1 cellular context compared by ENCODE assay signal in the genomic region with DNA sequence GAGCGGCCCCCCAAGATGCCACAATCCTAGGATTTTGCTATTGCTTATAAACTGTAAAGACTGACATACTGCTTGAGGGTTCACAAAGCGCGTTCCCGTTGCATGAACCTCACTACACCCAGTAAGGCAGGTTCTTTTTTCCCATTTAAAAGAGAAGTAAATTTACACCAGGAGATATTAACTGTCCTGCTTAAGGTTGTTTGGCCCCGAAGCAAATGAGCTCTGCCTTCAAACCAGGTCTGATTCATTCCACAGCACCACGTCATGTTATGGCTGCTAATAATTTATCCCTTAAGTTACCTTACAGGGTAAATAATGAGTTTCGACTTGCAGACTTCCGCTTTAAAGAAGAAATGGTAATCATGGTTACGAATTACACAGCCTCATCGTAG.
TF ChIP-seq lines count a peak whose summit lies in the region.

No MANE protein-coding gene starts in this region.

TF ChIP-seq in WTC11, 78 proteins besides CTCF, POLR2A, EP300 and RAD21 (continued from another document):
- TF ChIP-seq, protein P1, sequence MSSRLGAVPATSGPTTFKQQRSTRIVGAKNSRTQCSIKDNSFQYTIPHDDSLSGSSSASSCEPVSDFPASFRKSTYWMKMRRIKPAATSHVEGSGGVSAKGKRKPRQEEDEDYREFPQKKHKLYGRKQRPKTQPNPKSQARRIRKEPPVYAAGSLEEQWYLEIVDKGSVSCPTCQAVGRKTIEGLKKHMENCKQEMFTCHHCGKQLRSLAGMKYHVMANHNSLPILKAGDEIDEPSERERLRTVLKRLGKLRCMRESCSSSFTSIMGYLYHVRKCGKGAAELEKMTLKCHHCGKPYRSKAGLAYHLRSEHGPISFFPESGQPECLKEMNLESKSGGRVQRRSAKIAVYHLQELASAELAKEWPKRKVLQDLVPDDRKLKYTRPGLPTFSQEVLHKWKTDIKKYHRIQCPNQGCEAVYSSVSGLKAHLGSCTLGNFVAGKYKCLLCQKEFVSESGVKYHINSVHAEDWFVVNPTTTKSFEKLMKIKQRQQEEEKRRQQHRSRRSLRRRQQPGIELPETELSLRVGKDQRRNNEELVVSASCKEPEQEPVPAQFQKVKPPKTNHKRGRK (CRISPR knock-in tag; IDR thresholded peaks at IDR 0.05; ENCODE audit: borderline replicate concordance), result no peak
- TF ChIP-seq NFE2L1 (CRISPR knock-in tag; IDR thresholded peaks at IDR 0.05) (no peak), NR3C1 (CRISPR knock-in tag; conservative IDR thresholded peaks at IDR 0.05; ENCODE audit: low read depth) (no peak), ETV6 (CRISPR knock-in tag; IDR thresholded peaks at IDR 0.05) (no peak), NFYB (CRISPR knock-in tag; conservative IDR thresholded peaks at IDR 0.05; ENCODE audit: low read depth) (no peak), HMGA2 (CRISPR knock-in tag; IDR thresholded peaks at IDR 0.05) (no peak)
- TF ChIP-seq, protein P2, sequence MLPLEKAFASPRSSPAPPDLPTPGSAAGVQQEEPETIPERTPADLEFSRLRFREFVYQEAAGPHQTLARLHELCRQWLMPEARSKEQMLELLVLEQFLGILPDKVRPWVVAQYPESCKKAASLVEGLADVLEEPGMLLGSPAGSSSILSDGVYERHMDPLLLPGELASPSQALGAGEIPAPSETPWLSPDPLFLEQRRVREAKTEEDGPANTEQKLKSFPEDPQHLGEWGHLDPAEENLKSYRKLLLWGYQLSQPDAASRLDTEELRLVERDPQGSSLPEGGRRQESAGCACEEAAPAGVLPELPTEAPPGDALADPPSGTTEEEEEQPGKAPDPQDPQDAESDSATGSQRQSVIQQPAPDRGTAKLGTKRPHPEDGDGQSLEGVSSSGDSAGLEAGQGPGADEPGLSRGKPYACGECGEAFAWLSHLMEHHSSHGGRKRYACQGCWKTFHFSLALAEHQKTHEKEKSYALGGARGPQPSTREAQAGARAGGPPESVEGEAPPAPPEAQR (CRISPR knock-in tag; IDR thresholded peaks at IDR 0.05), result no peak
